ENCODE assay signal across 8 cellular contexts in genomic region chr15:77083381-77084160, GRCh38. TPM values are rescaled to one million over a fixed set of nuclear protein-coding genes. Genes with fewer than 3 reads are reported as not detected.
DNase-seq lines count a peak whose midpoint lies in the region; ATAC-seq, FAIRE-seq and TF ChIP-seq lines count a peak whose summit lies in the region.

No MANE protein-coding gene starts in this region.

- peaks cover 35% of the 10 kb centered on the region for H3K4me1 ChIP-seq in GM12878 (ENCODE audit: control insufficient read depth, insufficient read depth, low read length)
- no peaks in the 10 kb centered on the region; the same call in 1 of the 2 replicates for H3K4me1 ChIP-seq in iPS DF 6.9 (ENCODE audit: control insufficient read depth, insufficient read depth, low read length)
- peaks cover 10 to 11% of the 10 kb centered on the region in 2 donors for H3K4me1 ChIP-seq in gastrocnemius medialis

- intact Hi-C loops in GM12878 (cut with micrococcal nuclease; ENCODE audit: unreplicated experiment) = loop anchor here (5.0 kb wide), 1 partner anchor 51 kb away; no protein-coding TSS in a partner anchor
- intact Hi-C loops in gastrocnemius medialis (cut with DNase I; ENCODE audit: low total_unique reads) = loop anchor here (2.0 kb wide), 1 partner anchor 59 kb away; no protein-coding TSS in a partner anchor

- no TSS peak for BruUV-seq in GM12878 (replicated peaks; lab: Mats Ljungman, UMichigan)

- POLR2A ChIA-PET in GM12878 (lab: Charles Lee) = interaction anchor here (0.7 kb wide), 1 partner anchor 398 kb away, joined by 3 read pairs; no protein-coding TSS in a partner anchor

- SMC1A ChIA-PET in GM12878 (lab: Charles Lee; ENCODE audit: uncharacterized antibody, unreplicated experiment) = no interaction called here

- FAIRE-seq in GM12878 (lab: Jason Lieb, UNC) = peak; percentile 94

- peak overlapping the region; percentile 35 for H2AFZ ChIP-seq in GM12878 (ENCODE audit: control insufficient read depth, low read depth, low read length)

- no peaks in the 10 kb centered on the region for H3K9me3 ChIP-seq in GM12878 (replicated peaks; ENCODE audit: control insufficient read depth, insufficient read depth, low read length)
- no peaks in the 10 kb centered on the region for H3K9me3 ChIP-seq in iPS DF 6.9 (ENCODE audit: control insufficient read depth, insufficient read depth, low read length)
- H3K9me3 ChIP-seq in gastrocnemius medialis = no peaks in the 10 kb centered on the region

- TF ChIP-seq CTCF in GM12878 (IDR thresholded peaks at IDR 0.05 in 2 of 3, conservative IDR thresholded peaks at IDR 0.05 in 1 of 3; ENCODE audit: control insufficient read depth in 2 of 3, extremely low read depth in 1 of 3, insufficient read depth in 1 of 3, low read depth in 3 of 3, low read length in 3 of 3) (no peak), gastrocnemius medialis (IDR thresholded peaks at IDR 0.05 in 4 of 5, conservative IDR thresholded peaks at IDR 0.05 in 1 of 5) (no peak)

- in situ Hi-C loops in GM12878 (cut with MboI) (no loop called here), gastrocnemius medialis (cut with MboI; ENCODE audit: low sequenced_read_pairs in 4 of 4) (no loop called here)

- no peaks in the 10 kb centered on the region for H4K20me1 ChIP-seq in GM12878 (ENCODE audit: control insufficient read depth, insufficient read depth)

- H3K4me3 Mint-ChIP-seq in T-helper 1 cell treated with Interleukin-12 subunit alpha and Interleukin-12 subunit beta and Interleukin-4 antibody, amounts not matched to agents 30 μg/mL and 1 μg/mL, for 36 hours = peak overlapping the region; percentile 25

- H3K4me2 ChIP-seq in GM12878 (ENCODE audit: control insufficient read depth, insufficient read depth) = peak overlapping the region; percentile 82

- TF ChIP-seq POLR2A in GM12878 (IDR thresholded peaks at IDR 0.05; ENCODE audit: low read depth, low read length) (no peak), gastrocnemius medialis (IDR thresholded peaks at IDR 0.05) (no peak)

- RAD21 ChIA-PET in GM12878 (lab: Charles Lee; ENCODE audit: unreplicated experiment) = no interaction called here

- H3K27ac ChIP-seq in GM12878 (ENCODE audit: control insufficient read depth, insufficient read depth) = no peak overlapping the region
- no peak overlapping the region for H3K27ac ChIP-seq in iPS DF 6.9 (ENCODE audit: low read length)
- peak overlapping the region in 3 of 4 donors; percentile 6 to 67 (median 29) for H3K27ac ChIP-seq in gastrocnemius medialis

- peaks cover 3% of the 10 kb centered on the region for H3K27me3 Mint-ChIP-seq in T-helper 1 cell treated with Interleukin-12 subunit alpha and Interleukin-12 subunit beta and Interleukin-4 antibody, amounts not matched to agents 30 μg/mL and 1 μg/mL, for 36 hours (ENCODE audit: low read depth)

- H3K27me3 ChIP-seq in GM12878 (replicated peaks in 1 of 2; ENCODE audit: control insufficient read depth in 2 of 2, insufficient read depth in 2 of 2, low read length in 1 of 2) (no peaks in the 10 kb centered on the region), iPS DF 6.9 (ENCODE audit: control insufficient read depth, insufficient read depth, low read length) (no peaks in the 10 kb centered on the region), gastrocnemius medialis (no peaks in the 10 kb centered on the region)

- CTCF ChIA-PET in GM12878 (lab: Yijun Ruan, JAX) = interaction anchor here (1.2 kb wide), 1 partner anchor 24 kb away, joined by 3 read pairs; no protein-coding TSS in a partner anchor

- 10% methylated on average over 21 of the region's 21 CpGs for WGBS in GM12878 (ENCODE audit: insufficient coverage, insufficient replicate concordance, low lambda C conversion rate, missing lambda C conversion rate)
- WGBS in iPS DF 6.9 (ENCODE audit: insufficient coverage, insufficient read length) = no CpG with 5 or more reads among the region's 21 CpGs

- DNase-seq in C1 segment of cervical spinal cord (lab: John Stamatoyannopoulos, UW) (peak in 10 of 14 donors; percentile 15 to 78 (median 44)), NCI-H1092 treated with DMSO at 0.1 percent for 48 hours (lab: John Stamatoyannopoulos, UW) (peak; percentile 85), GM12878 (ENCODE audit: low read depth, low spot score) (peak; percentile 54), iPS DF 6.9 (ENCODE audit: low read depth, low spot score) (peak; percentile 79), gastrocnemius medialis (peak in 1 of 2 donors; percentile 87), UCSD-AML1 (lab: John Stamatoyannopoulos, UW; ENCODE audit: unreplicated experiment) (no peak)

- H3K9ac ChIP-seq in GM12878 (ENCODE audit: control insufficient read depth, insufficient read depth, low read length) = no peak overlapping the region

- H3K4me3 ChIP-seq in GM12878 (no peak overlapping the region; the same call in 1 of the 2 replicates), iPS DF 6.9 (ENCODE audit: low read length) (no peak overlapping the region), gastrocnemius medialis (peak overlapping the region; percentile 21 to 51 (median 32))

- ATAC-seq in GM21526 (IDR thresholded peaks at IDR 0.05; ENCODE audit: low FRiP score, unreplicated experiment) (peak; percentile 73), GM12878 (peak; percentile 94), gastrocnemius medialis (peak; percentile 68 to 89)

- H3K36me3 ChIP-seq in GM12878 (ENCODE audit: control insufficient read depth in 2 of 2, insufficient read depth in 2 of 2, low read length in 1 of 2) = no peaks in the 10 kb centered on the region
- H3K36me3 ChIP-seq in iPS DF 6.9 (ENCODE audit: control insufficient read depth, insufficient read depth, low read length) = no peaks in the 10 kb centered on the region
- H3K36me3 ChIP-seq in gastrocnemius medialis = no peaks in the 10 kb centered on the region

- H3K36me3 Mint-ChIP-seq in T-helper 1 cell treated with Interleukin-12 subunit alpha and Interleukin-12 subunit beta and Interleukin-4 antibody, amounts not matched to agents 30 μg/mL and 1 μg/mL, for 36 hours (ENCODE audit: low read depth) = no peaks in the 10 kb centered on the region

- no peak overlapping the region for H3K27ac Mint-ChIP-seq in T-helper 1 cell treated with Interleukin-12 subunit alpha and Interleukin-12 subunit beta and Interleukin-4 antibody, amounts not matched to agents 30 μg/mL and 1 μg/mL, for 36 hours

- no peak for TF ChIP-seq RAD21 in GM12878 (IDR thresholded peaks at IDR 0.05; ENCODE audit: insufficient read depth, low read depth, low read length)

- H3K79me2 ChIP-seq in GM12878 (ENCODE audit: control insufficient read depth, insufficient read depth, low read length) = no peaks in the 10 kb centered on the region

- TF ChIP-seq EP300 in GM12878 (IDR thresholded peaks at IDR 0.05; ENCODE audit: borderline replicate concordance in 1 of 2, control insufficient read depth in 1 of 2, low read depth in 2 of 2, low read length in 2 of 2) = no peak

- no peaks in the 10 kb centered on the region for H3K9me3 Mint-ChIP-seq in T-helper 1 cell treated with Interleukin-12 subunit alpha and Interleukin-12 subunit beta and Interleukin-4 antibody, amounts not matched to agents 30 μg/mL and 1 μg/mL, for 36 hours

- peaks cover 7% of the 10 kb centered on the region for H3K4me1 Mint-ChIP-seq in T-helper 1 cell treated with Interleukin-12 subunit alpha and Interleukin-12 subunit beta and Interleukin-4 antibody, amounts not matched to agents 30 μg/mL and 1 μg/mL, for 36 hours (ENCODE audit: low read depth)

TF ChIP-seq in GM12878, 131 proteins besides CTCF, POLR2A, EP300 and RAD21:
- TF ChIP-seq FOXM1 (IDR thresholded peaks at IDR 0.05; ENCODE audit: low read depth, low read length) (no peak), POU2F2 (IDR thresholded peaks at IDR 0.05; ENCODE audit: borderline replicate concordance, low read depth, low read length) (0 out of 3 replicates have a peak, but pooled peaks have one; percentile 51), LARP7 (IDR thresholded peaks at IDR 0.05) (no peak)
- TF ChIP-seq, protein P1, sequence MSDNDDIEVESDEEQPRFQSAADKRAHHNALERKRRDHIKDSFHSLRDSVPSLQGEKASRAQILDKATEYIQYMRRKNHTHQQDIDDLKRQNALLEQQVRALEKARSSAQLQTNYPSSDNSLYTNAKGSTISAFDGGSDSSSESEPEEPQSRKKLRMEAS (IDR thresholded peaks at IDR 0.05; ENCODE audit: low read depth, low read length) = no peak

RNA-seq across cellular contexts. Expression of gene TSPAN3, which starts 12.7 kb away (rescaled TPM):
- 32.5 and 33.4 TPM in 2 replicates for total RNA-seq in GM12878 (2013; cell fraction: nucleolus; rRNA removed)
- total RNA-seq in GM12878 (2014; rRNA removed) = 59.0 and 63.0 TPM in 2 replicates
- total RNA-seq in GM12878 (2014; rRNA removed; fragmentation: Illumina TruSeq; extraction: Trizol) = 52.8 and 55.4 TPM in 2 replicates
- total RNA-seq in GM12878 (2021) = 51.2 and 52.6 TPM in 2 replicates
- polyA plus RNA-seq in GM12878 (2011; ENCODE audit: low read depth) = 42.9 TPM
- polyA plus RNA-seq in GM12878 (2011; rRNA removed) = 45.2 and 48.8 TPM in 2 replicates
- 44.9 and 46.4 TPM in 2 replicates for polyA plus RNA-seq in GM12878 (2011; cell fraction: cytosol; rRNA removed)
- 26.2 and 30.1 TPM in 2 replicates for polyA plus RNA-seq in GM12878 (2011; cell fraction: nucleus; rRNA removed)
- 50.0 and 53.4 TPM in 2 replicates for polyA plus RNA-seq in GM12878 (2012)
- polyA plus RNA-seq in GM12878 (2014; fragmentation: Illumina TruSeq; extraction: Trizol) = 60.4 and 78.2 TPM in 2 replicates
- 10 to 100 TPM; 18.9 to 31.7 TPM for polyA plus RNA-seq in GM12878 (2014; fragmentation: Nextera tagmentation; extraction: Ambion mirVana)
- 59.4 and 64.0 TPM in 2 replicates for polyA plus RNA-seq in GM12878 (2014; rRNA removed)
- polyA plus RNA-seq in GM12878 (2016; fragmentation: Nextera tagmentation; extraction: Ambion mirVana) = 100 to 1,000 TPM; 103 to 114 TPM
- polyA minus RNA-seq in GM12878 (2011; rRNA and poly(A)+ RNA removed) = 47.9 and 57.2 TPM in 2 replicates
- 13.8 and 18.6 TPM in 2 replicates for polyA minus RNA-seq in GM12878 (2011; cell fraction: cytosol; rRNA and poly(A)+ RNA removed)
- 6.3 and 13.0 TPM in 2 replicates for polyA minus RNA-seq in GM12878 (2011; cell fraction: nucleus; rRNA and poly(A)+ RNA removed)
- total RNA-seq in gastrocnemius medialis = 100 to 1,000 TPM; 229 to 361 (median 341) TPM

Comparison
In these comparisons a context has a peak if more than half of its experiments do, and no peak if none do; other contexts are left out.
1. H3K27ac ChIP-seq: peak in gastrocnemius medialis (3 of 4); none in GM12878 (single experiment) and iPS DF 6.9 (single experiment).
2. H3K4me3 ChIP-seq: peak in gastrocnemius medialis (4 of 4); none in GM12878 (single experiment) and iPS DF 6.9 (single experiment).
3. Peak in every context shown above with its lines, with median percentiles within 50 percentile points of each other: ATAC-seq.